In the genomic region with DNA sequence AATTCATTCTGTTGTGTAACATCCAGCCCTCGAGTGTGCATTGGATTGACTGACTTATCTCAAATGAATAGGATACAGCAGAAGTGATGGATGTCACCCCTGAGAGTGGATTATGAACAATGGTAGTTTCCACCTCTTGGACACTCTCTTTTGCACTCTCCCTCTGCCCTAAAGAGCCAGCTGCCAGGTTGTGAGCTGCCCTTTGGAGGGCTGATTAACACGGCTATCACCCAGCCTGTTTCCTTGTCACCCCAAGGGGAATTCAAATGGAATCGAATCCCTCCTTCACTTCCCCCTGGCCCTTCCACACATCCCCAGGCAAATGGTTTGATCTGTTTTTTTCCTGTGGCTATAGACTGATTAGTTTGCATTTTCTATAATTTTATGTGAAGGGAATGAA, we compare ENCODE assay signal across 26 cellular contexts. TPM values are rescaled to one million over a fixed set of nuclear protein-coding genes. Genes with fewer than 3 reads are reported as not detected.
DNase-seq lines count a peak whose midpoint lies in the region; ATAC-seq, FAIRE-seq and TF ChIP-seq lines count a peak whose summit lies in the region.
"Had no signal": no experiment of that assay in that cellular context is flagged by ENCODE, and none has a peak within 500 bp of the region (broad histone marks: within the 10 kb centered on the region; RNA-seq: fewer than 3 reads in every experiment).

No MANE protein-coding gene starts in this region.

- TF ChIP-seq CTCF in GM23338 (conservative IDR thresholded peaks at IDR 0.05; ENCODE audit: low read depth in 2 of 2) (no peak), HCT116 (IDR thresholded peaks at IDR 0.05 in 2 of 3, conservative IDR thresholded peaks at IDR 0.05 in 1 of 3; ENCODE audit: borderline replicate concordance in 1 of 3, insufficient read depth in 1 of 3, low read depth in 2 of 3, low read length in 2 of 3) (no peak), kidney (IDR thresholded peaks at IDR 0.05; ENCODE audit: borderline replicate concordance, extremely low read depth, insufficient read depth) (no peak), endothelial cell (IDR thresholded peaks at IDR 0.05; ENCODE audit: unreplicated experiment) (no peak)

- no peaks in the 10 kb centered on the region for H3K9me3 ChIP-seq in HCT116 (ENCODE audit: control insufficient read depth in 1 of 2, insufficient read depth in 1 of 2, low read depth in 1 of 2, low read length in 2 of 2)
- no peaks in the 10 kb centered on the region for H3K9me3 ChIP-seq in SK-N-MC (ENCODE audit: low read depth, low read length)
- H3K9me3 ChIP-seq in kidney (ENCODE audit: control insufficient read depth in 1 of 2, low read length in 2 of 2): no peaks in the 10 kb centered on the region

- H3K79me2 ChIP-seq in GM23338 (replicated peaks; ENCODE audit: insufficient read depth) (no peaks in the 10 kb centered on the region), HCT116 (ENCODE audit: insufficient read depth, low read length) (peaks cover 17% of the 10 kb centered on the region)

- peaks cover 7% of the 10 kb centered on the region for H3K27me3 Mint-ChIP-seq in GM23338 (ENCODE audit: insufficient read depth, low read depth, poor library complexity)
- H3K27me3 Mint-ChIP-seq in endothelial cell (ENCODE audit: unreplicated experiment): peaks cover 4% of the 10 kb centered on the region

- H4K20me1 ChIP-seq in GM23338 (replicated peaks; ENCODE audit: insufficient read depth): no peaks in the 10 kb centered on the region
- H4K20me1 ChIP-seq in HCT116 (ENCODE audit: insufficient read depth): no peaks in the 10 kb centered on the region

- POLR2A ChIA-PET in HCT116 (lab: Charles Lee): interaction anchor here (1.1 to 1.2 kb wide), 2 partner anchors 9 to 21 kb away, joined by 3 to 5 read pairs; partner anchors contain the start of gene HAPSTR1

- H3K36me3 ChIP-seq in GM23338 (ENCODE audit: insufficient read depth) (no peaks in the 10 kb centered on the region), HCT116 (ENCODE audit: control insufficient read depth in 1 of 2, insufficient read depth in 2 of 2, low read length in 2 of 2) (no peaks in the 10 kb centered on the region), SK-N-MC (ENCODE audit: insufficient read depth, low read length) (no peaks in the 10 kb centered on the region), kidney (ENCODE audit: control insufficient read depth in 1 of 2, insufficient read depth in 2 of 2, low read length in 2 of 2) (no peaks in the 10 kb centered on the region)
- H3K36me3 ChIP-seq: MG63 had no signal

- no TSS peak for BruUV-seq in HCT116 (replicated peaks; lab: Mats Ljungman, UMichigan)

- no peak overlapping the region for H3K27ac ChIP-seq in GM23338 (ENCODE audit: low read depth)
- H3K27ac ChIP-seq in HCT116 (ENCODE audit: low read depth, low read length): peak overlapping the region; percentile 7; the same call in 1 of the 2 replicates
- H3K27ac ChIP-seq in SK-N-MC: peak overlapping the region; percentile 48; the same call in 1 of the 2 replicates
- H3K27ac ChIP-seq in kidney (ENCODE audit: low read depth in 2 of 2, low read length in 2 of 2): no peak overlapping the region
- H3K27ac ChIP-seq: PC-9 had no signal

- H3K9ac ChIP-seq in HCT116 (ENCODE audit: low read length) (no peak overlapping the region), SK-N-MC (ENCODE audit: insufficient read length) (no peak overlapping the region), kidney (ENCODE audit: low read length in 2 of 2) (no peak overlapping the region)

- no peak for TF ChIP-seq POLR2A in HCT116 (IDR thresholded peaks at IDR 0.05; ENCODE audit: borderline replicate concordance, extremely low read depth, insufficient read depth, insufficient read length)

- CTCF ChIA-PET in HCT116 (lab: Charles Lee): no interaction called here

- H3K27me3 ChIP-seq in GM23338 (ENCODE audit: insufficient read depth) (no peaks in the 10 kb centered on the region), HCT116 (ENCODE audit: insufficient read depth, low read length) (no peaks in the 10 kb centered on the region)
- H3K27me3 ChIP-seq: MG63 had no signal

- no peaks in the 10 kb centered on the region for H3F3A ChIP-seq in GM23338 (replicated peaks; ENCODE audit: low read depth)

- H3K4me2 ChIP-seq in GM23338: no peak overlapping the region
- H3K4me2 ChIP-seq in HCT116 (ENCODE audit: low read length): no peak overlapping the region
- H3K4me2 ChIP-seq: PC-9 had no signal

- no peak for FAIRE-seq in kidney (lab: Jason Lieb, UNC)
- FAIRE-seq: G401.6, GM12878, HTR-8/SVneo had no signal

- no peak overlapping the region for H3K27ac Mint-ChIP-seq in GM23338
- no peak overlapping the region for H3K27ac Mint-ChIP-seq in endothelial cell (ENCODE audit: unreplicated experiment)
- H3K27ac Mint-ChIP-seq: CD4-positive, alpha-beta memory T cell; HFFc6 had no signal

- ATAC-seq in GM23338 (no peak), HCT116 (no peak), GM18870 (IDR thresholded peaks at IDR 0.05; ENCODE audit: unreplicated experiment) (no peak)
- ATAC-seq: GM12878 had no signal

- H3K4me1 ChIP-seq in GM23338 (ENCODE audit: insufficient read depth) (no peaks in the 10 kb centered on the region), HCT116 (ENCODE audit: control insufficient read depth in 1 of 2, insufficient read depth in 2 of 2, low read length in 2 of 2) (peaks cover 9 to 56% of the 10 kb centered on the region in 2 experiments; a peak in 3 of 4 replicates), kidney (ENCODE audit: control insufficient read depth in 1 of 2, insufficient read depth in 1 of 2, low read depth in 1 of 2, low read length in 2 of 2) (no peaks in the 10 kb centered on the region)

- H3K36me3 Mint-ChIP-seq in GM23338 (ENCODE audit: low read depth) (no peaks in the 10 kb centered on the region), endothelial cell (ENCODE audit: low read depth, unreplicated experiment) (no peaks in the 10 kb centered on the region)
- H3K36me3 Mint-ChIP-seq: CD4-positive, alpha-beta memory T cell had no signal

- H2AFZ ChIP-seq in GM23338: peak overlapping the region; percentile 80
- no peak overlapping the region for H2AFZ ChIP-seq in HCT116 (ENCODE audit: low read depth, low read length, poor library complexity, severe bottlenecking)
- H2AFZ ChIP-seq: PC-9 had no signal

- no peaks in the 10 kb centered on the region for H3K9me2 ChIP-seq in GM23338 (ENCODE audit: insufficient read depth)
- H3K9me2 ChIP-seq in HCT116 (ENCODE audit: insufficient read depth): no peaks in the 10 kb centered on the region

- intact Hi-C loops in HCT116 (cut with micrococcal nuclease): no loop called here
- intact Hi-C loops in kidney (cut with DNase I): no loop called here

- H3K4me3 Mint-ChIP-seq in GM23338 (no peak overlapping the region), endothelial cell (ENCODE audit: unreplicated experiment) (no peak overlapping the region)
- H3K4me3 Mint-ChIP-seq: CD4-positive, alpha-beta memory T cell; HFFc6 had no signal

- RAD21 ChIA-PET in HCT116 (lab: Charles Lee; ENCODE audit: low non-redundant PET in 1 of 2, low total read pairs in 2 of 2, uncharacterized antibody in 2 of 2, unreplicated experiment in 2 of 2): no interaction called here

- H3K4me3 ChIP-seq in GM23338 (no peak overlapping the region), HCT116 (replicated peaks in 1 of 2; ENCODE audit: low read depth in 1 of 2, low read length in 2 of 2) (no peak overlapping the region), SK-N-MC (no peak overlapping the region), kidney (ENCODE audit: low read length in 2 of 2) (no peak overlapping the region)
- H3K4me3 ChIP-seq: GM12878, MG63, PC-9 had no signal

- H3K9me3 Mint-ChIP-seq in GM23338 (no peaks in the 10 kb centered on the region; the same call in 2 of the 3 replicates), endothelial cell (ENCODE audit: unreplicated experiment) (no peaks in the 10 kb centered on the region)

- DNase-seq in GM23338 (ENCODE audit: low spot score): no peak
- DNase-seq in HCT116 (ENCODE audit: low read depth, low spot score): no peak
- DNase-seq in SK-N-MC (ENCODE audit: low read depth, low spot score): no peak
- peak; percentile 9 for DNase-seq in kidney
- DNase-seq in endothelial cell (ENCODE audit: low spot score): no peak
- no peak for DNase-seq in islet precursor cell
- DNase-seq: C1 segment of cervical spinal cord; CD4-positive, alpha-beta memory T cell; COR-L47; H7; HFFc6; KG1; MG63; NCI-H1105 treated with DMSO at 0.1 percent for 48 hours; NCI-H146; NCI-H2029; NCI-H2227 treated with DMSO at 0.1 percent for 48 hours; NCI-H526 treated with DMSO at 0.1 percent for 48 hours; NK-92 treated with Interleukin-12 subunit alpha and Interleukin-12 subunit beta, amount 100 ng/mL, for 24 hours; PC-9; RPMI8226; SHP77 treated with DMSO at 0.1 percent for 48 hours had no signal

- H3K4me1 Mint-ChIP-seq in GM23338 (peaks cover 5% of the 10 kb centered on the region), endothelial cell (ENCODE audit: unreplicated experiment) (no peaks in the 10 kb centered on the region)

- no peak for TF ChIP-seq RAD21 in HCT116 (IDR thresholded peaks at IDR 0.05; ENCODE audit: low read depth)

TF ChIP-seq in GM23338, 12 proteins besides CTCF, POLR2A, EP300 and RAD21 (continues in another document):
- no peak for TF ChIP-seq JUNB (IDR thresholded peaks at IDR 0.05; ENCODE audit: unreplicated experiment)

TF ChIP-seq in HCT116, 20 proteins besides CTCF, POLR2A, EP300 and RAD21 (continues in another document):
- TF ChIP-seq ELF1 (IDR thresholded peaks at IDR 0.05; ENCODE audit: borderline replicate concordance, low read depth) (no peak), EZH2 (IDR thresholded peaks at IDR 0.05) (no peak), SIN3A (IDR thresholded peaks at IDR 0.05; ENCODE audit: low read depth) (no peak), CBX3 (IDR thresholded peaks at IDR 0.05; ENCODE audit: low read depth) (no peak), FOSL1 (IDR thresholded peaks at IDR 0.05; ENCODE audit: low read depth) (no peak)
- TF ChIP-seq, protein P1, sequence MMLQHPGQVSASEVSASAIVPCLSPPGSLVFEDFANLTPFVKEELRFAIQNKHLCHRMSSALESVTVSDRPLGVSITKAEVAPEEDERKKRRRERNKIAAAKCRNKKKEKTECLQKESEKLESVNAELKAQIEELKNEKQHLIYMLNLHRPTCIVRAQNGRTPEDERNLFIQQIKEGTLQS (IDR thresholded peaks at IDR 0.05): no peak

RNA-seq across cellular contexts. Expression of gene HAPSTR1, which starts 21.1 kb away (rescaled TPM):
- 66.0 and 66.3 TPM in 2 replicates for total RNA-seq in GM23338 (2014; rRNA removed; shearing (Covaris generic))
- polyA plus RNA-seq in GM23338 (2016; fragmentation: Nextera tagmentation; extraction: Ambion mirVana) (8.1 and 9.5 TPM in 2 replicates), kidney (ENCODE audit: insufficient read depth, low read depth, low replicate concordance) (14.7 TPM)
- total RNA-seq in HCT116 (2021; ENCODE audit: unreplicated experiment) (54.9 TPM), kidney (77.0 TPM), endothelial cell (ENCODE audit: unreplicated experiment) (86.0 TPM)
- 17.2 and 22.8 TPM in 2 replicates for polyA plus RNA-seq in HCT116 (2012)

Comparison
In these comparisons a context has a peak if more than half of its experiments do, and no peak if none do; other contexts are left out.
1. H3K27ac ChIP-seq: peak in HCT116 (single experiment) and SK-N-MC (single experiment); none in GM23338 (single experiment) and kidney (0 of 2).